Comparison of ENCODE assay signal across 14 cellular contexts in the genomic region with DNA sequence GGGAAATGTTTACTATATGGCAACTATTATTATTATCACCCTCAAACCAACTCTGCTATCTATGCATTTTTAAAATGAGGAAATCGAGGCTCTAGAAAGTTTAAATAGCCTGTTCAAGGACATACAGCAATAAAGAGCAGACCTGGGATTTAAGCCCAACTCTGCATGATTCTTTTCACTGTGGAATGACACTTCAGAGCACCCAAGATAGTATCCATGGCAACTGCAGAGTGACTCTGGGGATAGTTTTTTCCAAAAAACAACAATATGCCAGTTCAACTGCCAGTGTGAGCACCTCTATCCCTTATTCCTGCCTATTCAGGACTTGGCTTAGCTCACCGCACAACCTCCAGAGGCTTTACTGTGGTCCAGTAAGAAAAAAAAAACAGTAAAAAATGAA.
DNase-seq lines count a peak whose midpoint lies in the region; ATAC-seq and TF ChIP-seq lines count a peak whose summit lies in the region.
"Had no signal": no experiment of that assay in that cellular context is flagged by ENCODE, and none has a peak within 500 bp of the region (broad histone marks: within the 10 kb centered on the region; RNA-seq: fewer than 3 reads in every experiment).

No MANE protein-coding gene starts in this region.

- H3K79me2 ChIP-seq in mesendoderm (ENCODE audit: control insufficient read depth, insufficient read depth, low read length) (no peaks in the 10 kb centered on the region), GM23338 (replicated peaks; ENCODE audit: insufficient read depth) (no peaks in the 10 kb centered on the region)

- H3K23ac ChIP-seq in mesendoderm (ENCODE audit: low read length): no peak overlapping the region

- no peaks in the 10 kb centered on the region for H3F3A ChIP-seq in GM23338 (replicated peaks; ENCODE audit: low read depth)

- peaks cover 17% of the 10 kb centered on the region for H3K9me2 ChIP-seq in GM23338 (ENCODE audit: insufficient read depth)

- intact Hi-C loops in activated naive CD4-positive, alpha-beta T cell treated with anti-CD3 and anti-CD28 coated beads for 36 hours (cut with micrococcal nuclease): no loop called here

- H3K9me3 Mint-ChIP-seq in activated naive CD4-positive, alpha-beta T cell treated with anti-CD3 and anti-CD28 coated beads for 36 hours: peaks cover 5% of the 10 kb centered on the region
- H3K9me3 Mint-ChIP-seq in activated naive CD4-positive, alpha-beta T cell treated with anti-CD3 and anti-CD28 coated beads, Interleukin-2, amount 10 ng/mL, durations not matched to agents 7 days and 5 days: peaks cover 2% of the 10 kb centered on the region
- H3K9me3 Mint-ChIP-seq in GM23338: no peaks in the 10 kb centered on the region; the same call in 2 of the 3 replicates

- no peak overlapping the region for H3K4ac ChIP-seq in mesendoderm (ENCODE audit: low read depth, low read length)

- no peak overlapping the region for H3K18ac ChIP-seq in mesendoderm (ENCODE audit: low read length)

- H3K9ac ChIP-seq in mesendoderm (ENCODE audit: low read length): no peak overlapping the region

- CTCF ChIA-PET in activated naive CD4-positive, alpha-beta T cell treated with anti-CD3 and anti-CD28 coated beads for 36 hours (lab: Charles Lee): no interaction called here
- CTCF ChIA-PET in activated naive CD4-positive, alpha-beta T cell treated with anti-CD3 and anti-CD28 coated beads, Interleukin-2, amount 10 ng/mL, durations not matched to agents 7 days and 5 days (lab: Charles Lee): no interaction called here

- no peak for ATAC-seq in HG03520 (IDR thresholded peaks at IDR 0.05; ENCODE audit: unreplicated experiment)
- no peak for ATAC-seq in GM23338

- H2AFZ ChIP-seq in GM23338: no peak overlapping the region

- H3K27me3 Mint-ChIP-seq in activated naive CD4-positive, alpha-beta T cell treated with anti-CD3 and anti-CD28 coated beads for 36 hours (ENCODE audit: low read depth): no peaks in the 10 kb centered on the region
- H3K27me3 Mint-ChIP-seq in activated naive CD4-positive, alpha-beta T cell treated with anti-CD3 and anti-CD28 coated beads, Interleukin-2, amount 10 ng/mL, durations not matched to agents 7 days and 5 days: no peaks in the 10 kb centered on the region
- peaks cover 4% of the 10 kb centered on the region for H3K27me3 Mint-ChIP-seq in GM23338 (ENCODE audit: insufficient read depth, low read depth, poor library complexity)

- no peaks in the 10 kb centered on the region for H3K27me3 ChIP-seq in mesendoderm (ENCODE audit: insufficient read depth, low read length, poor library complexity)
- no peaks in the 10 kb centered on the region for H3K27me3 ChIP-seq in GM23338 (ENCODE audit: insufficient read depth)

- no peak overlapping the region for H4K5ac ChIP-seq in mesendoderm (ENCODE audit: low read length)

- no peak overlapping the region for H2AK5ac ChIP-seq in mesendoderm (ENCODE audit: low read length)

- TF ChIP-seq CTCF in GM23338 (conservative IDR thresholded peaks at IDR 0.05; ENCODE audit: low read depth in 2 of 2): no peak

- no peak overlapping the region for H3K4me3 ChIP-seq in mesendoderm (ENCODE audit: low read length)
- H3K4me3 ChIP-seq in GM23338: no peak overlapping the region

- H2BK5ac ChIP-seq in mesendoderm (ENCODE audit: low read length): no peak overlapping the region

- H3K27ac ChIP-seq in mesendoderm (ENCODE audit: low read depth, low read length) (no peak overlapping the region), GM23338 (ENCODE audit: low read depth) (no peak overlapping the region)
- H3K27ac ChIP-seq: C4-2B, HL-60 had no signal

- no peak overlapping the region for H2BK15ac ChIP-seq in mesendoderm (replicated peaks; ENCODE audit: low read depth)

- H3K27ac Mint-ChIP-seq in activated naive CD4-positive, alpha-beta T cell treated with anti-CD3 and anti-CD28 coated beads for 36 hours: peak overlapping the region; percentile 9
- no peak overlapping the region for H3K27ac Mint-ChIP-seq in activated naive CD4-positive, alpha-beta T cell treated with anti-CD3 and anti-CD28 coated beads, Interleukin-2, amount 10 ng/mL, durations not matched to agents 7 days and 5 days
- H3K27ac Mint-ChIP-seq in GM23338: no peak overlapping the region
- H3K27ac Mint-ChIP-seq: CD4-positive, alpha-beta memory T cell had no signal

- no peak overlapping the region for H4K8ac ChIP-seq in mesendoderm (ENCODE audit: low read depth, low read length)

- H3K4me3 Mint-ChIP-seq in activated naive CD4-positive, alpha-beta T cell treated with anti-CD3 and anti-CD28 coated beads for 36 hours: no peak overlapping the region
- H3K4me3 Mint-ChIP-seq in activated naive CD4-positive, alpha-beta T cell treated with anti-CD3 and anti-CD28 coated beads, Interleukin-2, amount 10 ng/mL, durations not matched to agents 7 days and 5 days: no peak overlapping the region
- H3K4me3 Mint-ChIP-seq in GM23338: no peak overlapping the region
- H3K4me3 Mint-ChIP-seq: CD4-positive, alpha-beta memory T cell had no signal

- H3K36me3 Mint-ChIP-seq in activated naive CD4-positive, alpha-beta T cell treated with anti-CD3 and anti-CD28 coated beads for 36 hours (ENCODE audit: low read depth): no peaks in the 10 kb centered on the region
- no peaks in the 10 kb centered on the region for H3K36me3 Mint-ChIP-seq in activated naive CD4-positive, alpha-beta T cell treated with anti-CD3 and anti-CD28 coated beads, Interleukin-2, amount 10 ng/mL, durations not matched to agents 7 days and 5 days
- H3K36me3 Mint-ChIP-seq in GM23338 (ENCODE audit: low read depth): no peaks in the 10 kb centered on the region
- H3K36me3 Mint-ChIP-seq: CD4-positive, alpha-beta memory T cell had no signal

- no peak for DNase-seq in activated naive CD4-positive, alpha-beta T cell treated with anti-CD3 and anti-CD28 coated beads for 36 hours
- no peak for DNase-seq in activated naive CD4-positive, alpha-beta T cell treated with anti-CD3 and anti-CD28 coated beads, Interleukin-2, amount 10 ng/mL, durations not matched to agents 7 days and 5 days
- peak; percentile 92 for DNase-seq in NCI-H1105 treated with DMSO at 0.1 percent for 48 hours (lab: John Stamatoyannopoulos, UW)
- DNase-seq in astrocyte of the hippocampus (ENCODE audit: low read depth, low spot score): peak; percentile 40
- DNase-seq in mesendoderm: peak; percentile 72
- DNase-seq in occipital lobe (lab: John Stamatoyannopoulos, UW): no peak
- no peak for DNase-seq in GM23338 (ENCODE audit: low spot score)
- DNase-seq: ACHN; CD4-positive, alpha-beta memory T cell; DMS153; HCEC 1CT had no signal

- H3K36me3 ChIP-seq in mesendoderm (ENCODE audit: control insufficient read depth, insufficient read depth, low read length) (no peaks in the 10 kb centered on the region), GM23338 (ENCODE audit: insufficient read depth) (no peaks in the 10 kb centered on the region)

- H3K56ac ChIP-seq in mesendoderm (ENCODE audit: low read length): no peak overlapping the region

- H4K20me1 ChIP-seq in GM23338 (replicated peaks; ENCODE audit: insufficient read depth): no peaks in the 10 kb centered on the region

- H3K79me1 ChIP-seq in mesendoderm (ENCODE audit: low read length): no peaks in the 10 kb centered on the region

- H3K4me2 ChIP-seq in mesendoderm (ENCODE audit: low read length) (no peak overlapping the region), GM23338 (no peak overlapping the region)

- no peak overlapping the region for H2BK120ac ChIP-seq in mesendoderm (ENCODE audit: low read depth, low read length)

- no peaks in the 10 kb centered on the region for H3K4me1 ChIP-seq in mesendoderm (ENCODE audit: control insufficient read depth, low read depth, low read length)
- H3K4me1 ChIP-seq in GM23338 (ENCODE audit: insufficient read depth): no peaks in the 10 kb centered on the region

- no peaks in the 10 kb centered on the region for H3K4me1 Mint-ChIP-seq in activated naive CD4-positive, alpha-beta T cell treated with anti-CD3 and anti-CD28 coated beads for 36 hours (ENCODE audit: low read depth)
- no peaks in the 10 kb centered on the region for H3K4me1 Mint-ChIP-seq in activated naive CD4-positive, alpha-beta T cell treated with anti-CD3 and anti-CD28 coated beads, Interleukin-2, amount 10 ng/mL, durations not matched to agents 7 days and 5 days
- H3K4me1 Mint-ChIP-seq in GM23338: peaks cover 16% of the 10 kb centered on the region
- H3K4me1 Mint-ChIP-seq: CD4-positive, alpha-beta memory T cell had no signal

- WGBS in mesendoderm (ENCODE audit: extremely low coverage, insufficient coverage, low lambda C conversion rate): no CpG with 5 or more reads among the region's 2 CpGs

TF ChIP-seq in GM23338, 12 proteins besides CTCF, POLR2A, EP300 and RAD21:
- TF ChIP-seq EZH2 (IDR thresholded peaks at IDR 0.05; ENCODE audit: low read depth, unreplicated experiment) (no peak), JUNB (IDR thresholded peaks at IDR 0.05; ENCODE audit: unreplicated experiment) (no peak), NANOG (IDR thresholded peaks at IDR 0.05; ENCODE audit: borderline replicate concordance) (no peak), CREB1 (CRISPR knock-in tag; IDR thresholded peaks at IDR 0.05; ENCODE audit: low read depth) (no peak)

Comparison
In these comparisons a context has a peak if more than half of its experiments do, and no peak if none do; other contexts are left out.
1. DNase-seq: peak in NCI-H1105 treated with DMSO at 0.1 percent for 48 hours (single experiment), astrocyte of the hippocampus (single experiment) and mesendoderm (single experiment); none in activated naive CD4-positive, alpha-beta T cell treated with anti-CD3 and anti-CD28 coated beads for 36 hours (single experiment), activated naive CD4-positive, alpha-beta T cell treated with anti-CD3 and anti-CD28 coated beads, Interleukin-2, amount 10 ng/mL, durations not matched to agents 7 days and 5 days (single experiment), occipital lobe (single experiment) and GM23338 (single experiment).